8 cellular contexts compared by ENCODE assay signal in the genomic region with DNA sequence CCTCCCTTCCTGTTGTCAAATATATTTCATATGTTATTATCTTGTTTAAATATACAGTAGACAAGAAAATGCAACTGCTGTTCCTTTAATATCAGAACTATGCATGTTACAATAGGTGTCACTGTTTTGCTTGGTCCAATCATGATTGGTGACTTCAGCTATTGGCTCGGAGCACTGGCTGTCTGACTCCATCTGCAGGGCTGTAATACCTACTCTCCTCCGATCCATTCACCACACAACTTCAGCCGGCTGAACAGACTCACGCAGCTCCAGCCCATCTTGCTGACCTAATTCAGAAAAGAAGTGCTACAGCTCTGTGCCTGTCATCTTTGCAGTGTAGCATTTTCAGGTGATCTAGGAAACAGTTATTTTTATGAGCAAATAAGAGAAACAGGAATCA. TPM values are rescaled to one million over a fixed set of nuclear protein-coding genes. Genes with fewer than 3 reads are reported as not detected.
A peak's percentile ranks its signal among the peaks of the same experiment; 100 is the strongest.
DNase-seq lines count a peak whose midpoint lies in the region; ATAC-seq, FAIRE-seq and TF ChIP-seq lines count a peak whose summit lies in the region.

BTBD3 (plus strand) TSS at position 231 of the 400 bp plus-strand sequence. CDS start 383 bp downstream, outside the sequence.

- H3K4me3 Mint-ChIP-seq in stimulated activated naive B cell treated with anti-CD40 and anti-IgM and Interleukin-4, amounts not matched to agents 10 μg/mL and 1 μg/mL and 100 μg/mL, for 72 hours: peak within 1 kb of the TSS; percentile 79

- no peaks in the 10 kb centered on the region for H3K36me3 Mint-ChIP-seq in stimulated activated naive B cell treated with anti-CD40 and anti-IgM and Interleukin-4, amounts not matched to agents 10 μg/mL and 1 μg/mL and 100 μg/mL, for 72 hours

- H3K4me3 ChIP-seq in bronchial epithelial cell (ENCODE audit: low read depth, low read length): no peak within 1 kb of the TSS
- no peak within 1 kb of the TSS for H3K4me3 ChIP-seq in kidney epithelial cell (ENCODE audit: low read depth, low read length)

- H3K4me1 Mint-ChIP-seq in stimulated activated naive B cell treated with anti-CD40 and anti-IgM and Interleukin-4, amounts not matched to agents 10 μg/mL and 1 μg/mL and 100 μg/mL, for 72 hours: peaks cover 13 to 21% of the 10 kb centered on the region in 2 donors

- no peaks in the 10 kb centered on the region for H3K27me3 Mint-ChIP-seq in stimulated activated naive B cell treated with anti-CD40 and anti-IgM and Interleukin-4, amounts not matched to agents 10 μg/mL and 1 μg/mL and 100 μg/mL, for 72 hours

- no peaks in the 10 kb centered on the region for H3K9me3 Mint-ChIP-seq in stimulated activated naive B cell treated with anti-CD40 and anti-IgM and Interleukin-4, amounts not matched to agents 10 μg/mL and 1 μg/mL and 100 μg/mL, for 72 hours

- ATAC-seq in stimulated activated naive B cell treated with anti-CD40 and anti-IgM and Interleukin-4, amounts not matched to agents 10 μg/mL and 1 μg/mL and 100 μg/mL, for 72 hours (replicated peaks): peak; percentile 96 to 97
- no peak for ATAC-seq in HG03439 (IDR thresholded peaks at IDR 0.05; ENCODE audit: unreplicated experiment)

- no peaks in the 10 kb centered on the region for H3K27me3 ChIP-seq in bronchial epithelial cell (ENCODE audit: control insufficient read depth, insufficient read depth, low read length)
- H3K27me3 ChIP-seq in kidney epithelial cell (ENCODE audit: control insufficient read depth, insufficient read depth, low read length): no peaks in the 10 kb centered on the region

- peak within 1 kb of the TSS; percentile 62 for H3K27ac Mint-ChIP-seq in stimulated activated naive B cell treated with anti-CD40 and anti-IgM and Interleukin-4, amounts not matched to agents 10 μg/mL and 1 μg/mL and 100 μg/mL, for 72 hours

- FAIRE-seq in bronchial epithelial cell (lab: Jason Lieb, UNC): peak; percentile 28

- H3K36me3 ChIP-seq in bronchial epithelial cell (ENCODE audit: control insufficient read depth, insufficient read depth, low read length) (peaks cover 3% of the 10 kb centered on the region), kidney epithelial cell (ENCODE audit: control insufficient read depth, insufficient read depth, low read length) (peaks cover 1% of the 10 kb centered on the region)

- peak; percentile 88 for DNase-seq in DMS53 (lab: John Stamatoyannopoulos, UW)
- peak; percentile 45 for DNase-seq in HCEC 1CT
- DNase-seq in NCI-H2227 (lab: John Stamatoyannopoulos, UW; ENCODE audit: unreplicated experiment): peak; percentile 63
- peak; percentile 77 for DNase-seq in bronchial epithelial cell (ENCODE audit: low read depth)
- no peak for DNase-seq in kidney epithelial cell (ENCODE audit: low read depth)
- DNase-seq in stimulated activated naive B cell treated with anti-CD40 and anti-IgM and Interleukin-4, amounts not matched to agents 10 μg/mL and 1 μg/mL and 100 μg/mL, for 72 hours: peak; percentile 4
- DNase-seq in iPS-NIHi11 (ENCODE audit: low spot score): no peak

- TF ChIP-seq CTCF in bronchial epithelial cell (IDR thresholded peaks at IDR 0.05; ENCODE audit: insufficient read depth, low read length, severe bottlenecking): peak; percentile 22
- no peak for TF ChIP-seq CTCF in kidney epithelial cell (IDR thresholded peaks at IDR 0.05; ENCODE audit: insufficient read depth, low read length, poor library complexity, severe bottlenecking)

RNA-seq across cellular contexts. Expression of gene BTBD3, which starts in this region (rescaled TPM):
- 16.6 and 19.5 TPM in 2 replicates for total RNA-seq in bronchial epithelial cell
- 31.6 and 39.8 TPM in 2 replicates for total RNA-seq in kidney epithelial cell

Comparison
In these comparisons a context has a peak if more than half of its experiments do, and no peak if none do; other contexts are left out.
1. DNase-seq: peak in DMS53 (single experiment), HCEC 1CT (single experiment), NCI-H2227 (single experiment), bronchial epithelial cell (single experiment) and stimulated activated naive B cell treated with anti-CD40 and anti-IgM and Interleukin-4, amounts not matched to agents 10 μg/mL and 1 μg/mL and 100 μg/mL, for 72 hours (single experiment); none in kidney epithelial cell (single experiment) and iPS-NIHi11 (single experiment).